Comparison of ENCODE assay signal across 8 cellular contexts in the genomic region with DNA sequence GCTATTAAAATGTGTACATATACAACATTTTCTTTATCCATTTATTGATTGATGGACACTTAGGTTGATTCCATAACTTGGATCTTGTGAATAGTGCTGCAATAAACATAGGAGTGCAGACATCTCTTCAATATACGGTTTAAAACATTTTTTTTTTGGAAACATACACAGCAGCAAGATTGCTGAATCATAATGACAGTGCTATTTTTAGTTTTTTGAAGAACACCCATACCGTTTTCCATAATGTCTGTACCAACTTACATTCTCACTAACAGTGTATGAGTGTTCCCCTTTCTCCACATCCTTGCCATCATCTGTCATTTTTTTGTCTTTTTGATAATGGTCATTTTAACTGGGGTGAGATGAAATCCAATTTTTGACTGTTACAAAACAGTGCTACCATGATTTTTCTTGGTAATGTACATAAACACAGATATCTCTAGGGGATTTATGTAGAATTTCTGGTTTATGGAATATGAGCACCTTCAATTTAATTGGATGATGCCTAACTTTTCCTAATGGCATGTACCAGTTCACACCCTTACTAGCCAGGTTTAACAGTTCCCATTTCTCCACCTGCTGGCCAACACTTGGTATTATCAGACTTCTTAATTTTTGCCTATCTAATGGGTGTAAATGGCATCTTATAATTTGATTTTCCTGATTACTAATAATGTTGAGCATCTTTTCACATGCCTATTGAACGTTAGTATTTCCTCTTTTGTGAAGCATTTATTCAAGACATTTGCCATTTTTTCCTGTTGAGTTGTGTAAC. TPM values are rescaled to one million over a fixed set of nuclear protein-coding genes. Genes with fewer than 3 reads are reported as not detected.
DNase-seq lines count a peak whose midpoint lies in the region; ATAC-seq and TF ChIP-seq lines count a peak whose summit lies in the region.

No MANE protein-coding gene starts in this region.

- TF ChIP-seq CTCF in 22Rv1 (IDR thresholded peaks at IDR 0.05), result peak; percentile 37
- peak; percentile 53; the same call in 1 of the 2 replicates for TF ChIP-seq CTCF in Panc1 (IDR thresholded peaks at IDR 0.05)
- peak; percentile 45 for TF ChIP-seq CTCF in fibroblast of pulmonary artery (IDR thresholded peaks at IDR 0.05; ENCODE audit: low read length, missing control alignments)
- TF ChIP-seq CTCF in spleen (IDR thresholded peaks at IDR 0.05 in 8 of 11, conservative IDR thresholded peaks at IDR 0.05 in 3 of 11), result peak in 7 of 11 experiments; percentile 25 to 48 (median 43)

- DNase-seq in DMS53 (lab: John Stamatoyannopoulos, UW), result peak; percentile 64
- no peak for DNase-seq in Panc1 (ENCODE audit: low read depth, low spot score)
- peak; percentile 54 for DNase-seq in fibroblast of pulmonary artery (ENCODE audit: low read depth)
- no peak for DNase-seq in spleen
- DNase-seq in amniotic stem cell (lab: John Stamatoyannopoulos, UW), result no peak

- H3K27me3 ChIP-seq in Panc1 (ENCODE audit: control insufficient read depth, insufficient read depth, low read length) (no peaks in the 10 kb centered on the region), spleen (replicated peaks in 1 of 7) (peaks cover 0 to 42% (median 0%) of the 10 kb centered on the region in 7 donors)

- H3K27ac ChIP-seq in 22Rv1 (no peak overlapping the region), Panc1 (ENCODE audit: low read length) (no peak overlapping the region), spleen (no peak overlapping the region)

- intact Hi-C loops in Panc1 (cut with micrococcal nuclease; ENCODE audit: unreplicated experiment) (loop anchor here (1.0 kb wide), 1 partner anchor 96 kb away; no protein-coding TSS in a partner anchor), spleen (cut with DNase I; ENCODE audit: low total_unique reads) (no loop called here)

- no peaks in the 10 kb centered on the region for H3K36me3 ChIP-seq in Panc1 (ENCODE audit: control insufficient read depth, insufficient read depth, low read length)
- H3K36me3 ChIP-seq in spleen, result no peaks in the 10 kb centered on the region

- no TSS peak for BruUV-seq in Panc1 (replicated peaks; lab: Mats Ljungman, UMichigan)

- no peak overlapping the region for H3K4me3 ChIP-seq in Panc1 (ENCODE audit: low read depth in 2 of 2, low read length in 2 of 2)
- H3K4me3 ChIP-seq in fibroblast of pulmonary artery (replicated peaks; ENCODE audit: low read depth, low read length), result no peak overlapping the region
- no peak overlapping the region for H3K4me3 ChIP-seq in spleen

- POLR2A ChIA-PET in Panc1 (lab: Charles Lee), result no interaction called here

- 10 to 27% (median 13%) methylated on average over 3 of the region's 3 CpGs for WGBS in spleen, 5 donors

- H3K9me3 ChIP-seq in Panc1 (ENCODE audit: control insufficient read depth, insufficient read depth, low read depth, low read length) (no peaks in the 10 kb centered on the region), spleen (no peaks in the 10 kb centered on the region)

- in situ Hi-C loops in Panc1 (cut with HindIII; ENCODE audit: low pct_unique_long_range_greater_than_20kb, low sequenced_read_pairs), result no loop called here

- H3K4me1 ChIP-seq in Panc1 (ENCODE audit: control insufficient read depth, insufficient read depth, low read length), result no peaks in the 10 kb centered on the region
- H3K4me1 ChIP-seq in spleen, result no peaks in the 10 kb centered on the region

- ATAC-seq in HG02885 (IDR thresholded peaks at IDR 0.05; ENCODE audit: poor library complexity, unreplicated experiment) (peak; percentile 78), Panc1 (peak; percentile 86), GM19397 (IDR thresholded peaks at IDR 0.05; ENCODE audit: unreplicated experiment) (no peak)

- no peak for TF ChIP-seq POLR2A in spleen (IDR thresholded peaks at IDR 0.05)

- CTCF ChIA-PET in Panc1 (lab: Charles Lee), result interaction anchor here (0.6 to 1.0 kb wide), 3 partner anchors 96 to 254 kb away, joined by 3 to 9 read pairs (median 6); no protein-coding TSS in a partner anchor

RNA-seq across cellular contexts. Expression of gene TMSB15B, which starts 21.0 kb away (rescaled TPM):
- 10.4 TPM for total RNA-seq in Panc1 (2021; ENCODE audit: unreplicated experiment)
- 4.1 TPM for polyA plus RNA-seq in Panc1 (2012; ENCODE audit: insufficient read length)
- total RNA-seq in spleen, result 1 to 10 TPM; 2.0 to 5.4 (median 3.2) TPM
- polyA plus RNA-seq in spleen, result 1 to 10 TPM; 5.0 to 8.6 (median 7.5) TPM

Comparison
In these comparisons a context has a peak if more than half of its experiments do, and no peak if none do; other contexts are left out.
1. DNase-seq: peak in DMS53 (single experiment) and fibroblast of pulmonary artery (single experiment); none in Panc1 (single experiment), spleen (single experiment) and amniotic stem cell (single experiment).
2. Peak in every context shown above with its lines, with median percentiles within 50 percentile points of each other: CTCF ChIP-seq.